In the genomic region with DNA sequence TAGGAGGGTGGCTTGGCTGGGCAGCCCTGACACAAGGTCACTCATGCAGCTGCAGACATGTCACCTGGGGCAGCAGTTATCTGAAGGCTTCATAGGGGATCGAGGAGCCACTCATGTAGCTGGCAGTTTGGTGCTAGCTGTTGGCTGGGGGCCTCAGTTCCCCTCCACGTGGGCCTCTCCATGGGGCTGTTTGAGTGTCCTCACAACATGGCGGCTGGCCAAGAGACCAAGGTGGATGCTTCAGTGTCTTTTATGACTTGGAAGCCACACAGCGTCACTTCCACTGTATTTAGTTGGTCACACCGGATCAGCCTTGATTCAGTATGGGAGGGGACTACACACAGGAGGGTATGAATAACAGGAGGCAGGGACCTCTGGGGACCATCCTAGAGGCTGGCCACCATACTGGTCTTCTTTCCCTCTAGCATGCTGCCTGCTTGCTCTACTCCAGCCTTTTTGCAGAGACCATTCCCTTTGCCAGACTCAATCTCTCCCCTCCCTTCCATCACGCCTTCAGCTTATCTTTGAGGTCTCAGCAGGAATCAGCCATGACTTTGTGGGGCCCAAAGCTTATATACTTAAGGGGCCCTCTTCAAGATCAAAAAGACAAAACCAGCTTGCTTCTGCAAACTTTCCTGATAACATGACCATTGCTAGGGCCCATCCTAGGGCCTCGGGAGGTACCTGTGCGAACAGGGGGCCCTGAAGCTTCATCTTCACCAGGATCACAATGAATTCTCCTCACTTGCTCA, we compare ENCODE assay signal across 25 cellular contexts. TPM values are rescaled to one million over a fixed set of nuclear protein-coding genes. Genes with fewer than 3 reads are reported as not detected.
A peak's percentile ranks its signal among the peaks of the same experiment; 100 is the strongest.
DNase-seq lines count a peak whose midpoint lies in the region; ATAC-seq, FAIRE-seq and TF ChIP-seq lines count a peak whose summit lies in the region.
"Had no signal": no experiment of that assay in that cellular context is flagged by ENCODE, and none has a peak within 500 bp of the region (broad histone marks: within the 10 kb centered on the region; RNA-seq: fewer than 3 reads in every experiment).

No MANE protein-coding gene starts in this region.

- peaks cover 0 to 19% (median 0%) of the 10 kb centered on the region in 45 donors for H3K27me3 ChIP-seq in dorsolateral prefrontal cortex
- H3K27me3 ChIP-seq: BE2C had no signal

- no peaks in the 10 kb centered on the region for H3K36me3 Mint-ChIP-seq in type B pancreatic cell
- H3K36me3 Mint-ChIP-seq in T-cell, result no peaks in the 10 kb centered on the region
- H3K36me3 Mint-ChIP-seq: CD4-positive, CD25-positive, alpha-beta regulatory T cell; CD8-positive, alpha-beta memory T cell had no signal

- no peak overlapping the region for H3K27ac ChIP-seq in HEK293 (ENCODE audit: extremely low read depth, low read depth, low read length)
- H3K27ac ChIP-seq in coronary artery, result no peak overlapping the region
- H3K27ac ChIP-seq in dorsolateral prefrontal cortex, result peak overlapping the region in 1 of 59 donors; percentile 20

- peak; percentile 66 for DNase-seq in NCI-H2029 (lab: John Stamatoyannopoulos, UW)
- peak; percentile 36 for DNase-seq in coronary artery (ENCODE audit: low spot score)
- DNase-seq in type B pancreatic cell (ENCODE audit: extremely low spot score, unreplicated experiment), result peak; percentile 32
- DNase-seq in T-cell, result no peak
- no peak for DNase-seq in dorsolateral prefrontal cortex
- DNase-seq in H54 (ENCODE audit: insufficient read length, low spot score), result no peak
- DNase-seq: ACHN; BE2C; C1 segment of cervical spinal cord; CD4-positive, CD25-positive, alpha-beta regulatory T cell; CD8-positive, alpha-beta memory T cell; COR-L47; DMS 273 treated with DMSO at 0.1 percent for 48 hours; DMS53; DND-41; EL had no signal

- POLR2A ChIA-PET in HEK293 (lab: Yijun Ruan, JAX), result no interaction called here
- POLR2A ChIA-PET in T-cell (lab: Charles Lee), result interaction anchor here in 1 of 2 donors (0.6 kb wide), 1 partner anchor 367 kb away, joined by 3 read pairs; no protein-coding TSS in a partner anchor

- TF ChIP-seq CTCF in HEK293 (tag by site-specific recombination; IDR thresholded peaks at IDR 0.05) (no peak), coronary artery (IDR thresholded peaks at IDR 0.05) (no peak), type B pancreatic cell (conservative IDR thresholded peaks at IDR 0.05) (no peak), dorsolateral prefrontal cortex (IDR thresholded peaks at IDR 0.05 in 54 of 56, conservative IDR thresholded peaks at IDR 0.05 in 2 of 56; ENCODE audit: low read depth in 1 of 56, partially characterized antibody in 56 of 56) (no peak)

- TF ChIP-seq POLR2A in H54 (IDR thresholded peaks at IDR 0.05; ENCODE audit: low read depth, low read length), result no peak

- intact Hi-C loops in dorsolateral prefrontal cortex (cut with DNase I), result no loop called here

- no peaks in the 10 kb centered on the region for H3K9me3 ChIP-seq in HEK293 (ENCODE audit: control insufficient read depth, insufficient read depth, low read depth, low read length)
- H3K9me3 ChIP-seq: HAP-1 had no signal

- FAIRE-seq in H54 (lab: Jason Lieb, UNC), result no peak
- FAIRE-seq: GM12878, GM19239, H1, HepG2 had no signal

- H3K4me3 ChIP-seq in HEK293 (ENCODE audit: low read depth, low read length), result no peak overlapping the region
- H3K4me3 ChIP-seq in coronary artery, result no peak overlapping the region
- no peak overlapping the region for H3K4me3 ChIP-seq in dorsolateral prefrontal cortex
- H3K4me3 ChIP-seq: GM12878, HAP-1 had no signal

- CTCF ChIA-PET in HEK293 (lab: Yijun Ruan, JAX) (interaction anchor here (1.5 kb wide), 1 partner anchor 56 kb away, joined by 4 read pairs; no protein-coding TSS in a partner anchor), T-cell (lab: Charles Lee) (no interaction called here)

- no peaks in the 10 kb centered on the region for H3K4me1 ChIP-seq in HEK293 (ENCODE audit: control insufficient read depth, insufficient read depth, low read length)
- H3K4me1 ChIP-seq: HAP-1 had no signal

- no peaks in the 10 kb centered on the region for H3K36me3 ChIP-seq in HEK293 (ENCODE audit: control insufficient read depth in 2 of 2, insufficient read depth in 1 of 2, low read length in 2 of 2)
- H3K36me3 ChIP-seq: HAP-1 had no signal

- no peak for ATAC-seq in T-cell (replicated peaks in 1 of 4)
- ATAC-seq: GM12878, HepG2 had no signal

- H3K27ac Mint-ChIP-seq in type B pancreatic cell (no peak overlapping the region), T-cell (no peak overlapping the region)
- H3K27ac Mint-ChIP-seq: CD4-positive, CD25-positive, alpha-beta regulatory T cell; CD8-positive, alpha-beta memory T cell; IgD-negative memory B cell had no signal

- H3K27me3 Mint-ChIP-seq in type B pancreatic cell (peaks cover 72% of the 10 kb centered on the region), T-cell (peaks cover 31 to 36% of the 10 kb centered on the region in 2 donors)

- H3K9me3 Mint-ChIP-seq in type B pancreatic cell (no peaks in the 10 kb centered on the region), T-cell (no peaks in the 10 kb centered on the region)
- H3K9me3 Mint-ChIP-seq: CD8-positive, alpha-beta memory T cell; IgD-negative memory B cell had no signal

- H3K4me3 Mint-ChIP-seq in type B pancreatic cell (no peak overlapping the region), T-cell (no peak overlapping the region)
- H3K4me3 Mint-ChIP-seq: CD4-positive, CD25-positive, alpha-beta regulatory T cell; CD8-positive, alpha-beta memory T cell had no signal

- H3K4me1 Mint-ChIP-seq in type B pancreatic cell (ENCODE audit: unreplicated experiment), result peaks cover 4% of the 10 kb centered on the region
- H3K4me1 Mint-ChIP-seq in T-cell, result peaks cover 0 to 5% (median 0%) of the 10 kb centered on the region in 3 donors
- H3K4me1 Mint-ChIP-seq: CD4-positive, CD25-positive, alpha-beta regulatory T cell; IgD-negative memory B cell had no signal

TF ChIP-seq in HEK293, 187 proteins besides CTCF, POLR2A, EP300 and RAD21:
- TF ChIP-seq GLIS1 (tag by site-specific recombination; IDR thresholded peaks at IDR 0.05), result peak; percentile 84
- TF ChIP-seq ZNF274 (IDR thresholded peaks at IDR 0.05; ENCODE audit: low read length), result no peak
- no peak for TF ChIP-seq ZNF274 (tag by site-specific recombination; IDR thresholded peaks at IDR 0.05; ENCODE audit: borderline replicate concordance)
- TF ChIP-seq, protein P1, sequence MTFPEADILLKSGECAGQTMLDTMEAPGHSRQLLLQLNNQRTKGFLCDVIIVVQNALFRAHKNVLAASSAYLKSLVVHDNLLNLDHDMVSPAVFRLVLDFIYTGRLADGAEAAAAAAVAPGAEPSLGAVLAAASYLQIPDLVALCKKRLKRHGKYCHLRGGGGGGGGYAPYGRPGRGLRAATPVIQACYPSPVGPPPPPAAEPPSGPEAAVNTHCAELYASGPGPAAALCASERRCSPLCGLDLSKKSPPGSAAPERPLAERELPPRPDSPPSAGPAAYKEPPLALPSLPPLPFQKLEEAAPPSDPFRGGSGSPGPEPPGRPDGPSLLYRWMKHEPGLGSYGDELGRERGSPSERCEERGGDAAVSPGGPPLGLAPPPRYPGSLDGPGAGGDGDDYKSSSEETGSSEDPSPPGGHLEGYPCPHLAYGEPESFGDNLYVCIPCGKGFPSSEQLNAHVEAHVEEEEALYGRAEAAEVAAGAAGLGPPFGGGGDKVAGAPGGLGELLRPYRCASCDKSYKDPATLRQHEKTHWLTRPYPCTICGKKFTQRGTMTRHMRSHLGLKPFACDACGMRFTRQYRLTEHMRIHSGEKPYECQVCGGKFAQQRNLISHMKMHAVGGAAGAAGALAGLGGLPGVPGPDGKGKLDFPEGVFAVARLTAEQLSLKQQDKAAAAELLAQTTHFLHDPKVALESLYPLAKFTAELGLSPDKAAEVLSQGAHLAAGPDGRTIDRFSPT (tag by site-specific recombination; IDR thresholded peaks at IDR 0.05), result no peak
- no peak for TF ChIP-seq ZNF544 (tag by site-specific recombination; IDR thresholded peaks at IDR 0.05)

RNA-seq across cellular contexts. Expression of gene RPH3A, which starts 53.4 kb away (rescaled TPM):
- 0.26 and 0.29 TPM in 2 replicates for total RNA-seq in type B pancreatic cell (ENCODE audit: low replicate concordance)
- total RNA-seq in T-cell, result not detected
- 100 to 1,000 TPM in 114 of 120 experiments, 10 to 100 TPM in 6; 68.0 to 384 (median 219) TPM for total RNA-seq in dorsolateral prefrontal cortex
- total RNA-seq: A172; CD4-positive, CD25-positive, alpha-beta regulatory T cell; CD8-positive, alpha-beta memory T cell; G401; GM12878; H1; HepG2 had no signal

Comparison
In these comparisons a context has a peak if more than half of its experiments do, and no peak if none do; other contexts are left out.
1. DNase-seq: peak in NCI-H2029 (single experiment), coronary artery (single experiment) and type B pancreatic cell (single experiment); none in T-cell (0 of 34), dorsolateral prefrontal cortex (0 of 10) and H54 (single experiment).
2. RNA of gene RPH3A, which starts 53.4 kb away (total RNA-seq): 68.0 to 384 TPM in dorsolateral prefrontal cortex; 0.26 to 0.29 TPM in type B pancreatic cell and not detected in T-cell; every median in the first group is over 10 times any median in the second.